Comparison of ENCODE assay signal across 13 cellular contexts in genomic region chr3:188901126-188901525, GRCh38.
DNase-seq lines count a peak whose midpoint lies in the region; ATAC-seq, FAIRE-seq and TF ChIP-seq lines count a peak whose summit lies in the region.
"Had no signal": no experiment of that assay in that cellular context is flagged by ENCODE, and none has a peak within 500 bp of the region (broad histone marks: within the 10 kb centered on the region; RNA-seq: fewer than 3 reads in every experiment).

No MANE protein-coding gene starts in this region.

- TF ChIP-seq POLR2A in right lobe of liver (IDR thresholded peaks at IDR 0.05): no peak
- TF ChIP-seq POLR2A in HepG2 (IDR thresholded peaks at IDR 0.05; ENCODE audit: insufficient read depth in 1 of 2, low read depth in 2 of 2, low read length in 2 of 2): no peak

- TF ChIP-seq RAD21 in HepG2 (CRISPR knock-in tag; IDR thresholded peaks at IDR 0.05): no peak

- H3K4me1 ChIP-seq in right lobe of liver: no peaks in the 10 kb centered on the region
- peaks cover 6% of the 10 kb centered on the region; the same call in 1 of the 2 replicates for H3K4me1 ChIP-seq in HepG2 (ENCODE audit: insufficient read depth, low read length)

- POLR2A ChIA-PET in HepG2 (lab: Yijun Ruan, JAX): no interaction called here

- H2AFZ ChIP-seq in HepG2 (ENCODE audit: low read length): no peak overlapping the region

- no peaks in the 10 kb centered on the region for H3K9me3 Mint-ChIP-seq in osteocyte (ENCODE audit: unreplicated experiment)
- H3K9me3 Mint-ChIP-seq: T-helper 1 cell treated with Interleukin-12 subunit alpha and Interleukin-12 subunit beta and Interleukin-4 antibody, amounts not matched to agents 30 μg/mL and 1 μg/mL, for 36 hours had no signal

- H3K27ac Mint-ChIP-seq in osteocyte (ENCODE audit: unreplicated experiment) (peak overlapping the region; percentile 87), T-helper 17 cell (no peak overlapping the region)
- H3K27ac Mint-ChIP-seq: T-helper 1 cell treated with Interleukin-12 subunit alpha and Interleukin-12 subunit beta and Interleukin-4 antibody, amounts not matched to agents 30 μg/mL and 1 μg/mL, for 36 hours had no signal

- H3K4me2 ChIP-seq in HepG2 (ENCODE audit: low read depth, low read length): no peak overlapping the region

- TF ChIP-seq EP300 in HepG2 (IDR thresholded peaks at IDR 0.05; ENCODE audit: low read depth in 2 of 2, low read length in 2 of 2): no peak
- TF ChIP-seq EP300 in HepG2 (CRISPR knock-in tag; IDR thresholded peaks at IDR 0.05; ENCODE audit: borderline replicate concordance): no peak

- H3K9me3 ChIP-seq in right lobe of liver: no peaks in the 10 kb centered on the region
- H3K9me3 ChIP-seq in HepG2 (ENCODE audit: low read length): no peaks in the 10 kb centered on the region
- no peaks in the 10 kb centered on the region for H3K9me3 ChIP-seq in T-helper 17 cell (ENCODE audit: control insufficient read depth, low read length, poor library complexity, severe bottlenecking)
- H3K9me3 ChIP-seq: ovary had no signal

- CTCF ChIA-PET in HepG2 (lab: Yijun Ruan, JAX; ENCODE audit: low intra/inter-chr PET ratio, low total read pairs): no interaction called here

- H3K79me2 ChIP-seq in HepG2 (ENCODE audit: insufficient read depth, low read length): no peaks in the 10 kb centered on the region

- H3K27ac ChIP-seq in right lobe of liver (no peak overlapping the region), HepG2 (ENCODE audit: extremely low read length, insufficient read depth, low read length) (no peak overlapping the region)
- H3K27ac ChIP-seq: ovary had no signal

- H3K4me1 Mint-ChIP-seq in osteocyte (ENCODE audit: unreplicated experiment): peaks cover 41% of the 10 kb centered on the region
- peaks cover 2% of the 10 kb centered on the region for H3K4me1 Mint-ChIP-seq in T-helper 17 cell

- no peak overlapping the region for H3K9ac ChIP-seq in HepG2 (ENCODE audit: insufficient read depth, low read depth, low read length)

- no peaks in the 10 kb centered on the region for H3K36me3 ChIP-seq in right lobe of liver
- no peaks in the 10 kb centered on the region for H3K36me3 ChIP-seq in HepG2 (replicated peaks in 1 of 2; ENCODE audit: control insufficient read depth in 1 of 2, insufficient read depth in 2 of 2, low read length in 2 of 2)
- H3K36me3 ChIP-seq: ovary had no signal

- intact Hi-C loops in right lobe of liver (cut with DNase I) (no loop called here), HepG2 (cut with micrococcal nuclease; ENCODE audit: unreplicated experiment) (no loop called here)

- WGBS in right lobe of liver (ENCODE audit: insufficient coverage, low coverage, low lambda C conversion rate, missing lambda C conversion rate): 64% methylated on average over 6 of the region's 6 CpGs
- WGBS in HepG2 (ENCODE audit: low lambda C conversion rate): 91% methylated on average over 6 of the region's 6 CpGs

- no peak for TF ChIP-seq CTCF in right lobe of liver (IDR thresholded peaks at IDR 0.05)
- no peak for TF ChIP-seq CTCF in HepG2 (CRISPR knock-in tag; IDR thresholded peaks at IDR 0.05)
- TF ChIP-seq CTCF in osteocyte (IDR thresholded peaks at IDR 0.05): no peak

- in situ Hi-C loops in HepG2 (cut with HindIII; ENCODE audit: extremely low pct_ligation_motif_present, low pct_unique_long_range_greater_than_20kb): no loop called here

- peaks cover 8% of the 10 kb centered on the region for H3K36me3 Mint-ChIP-seq in osteocyte (ENCODE audit: unreplicated experiment)
- H3K36me3 Mint-ChIP-seq in T-helper 17 cell (ENCODE audit: low read depth): peaks cover 3% of the 10 kb centered on the region

- no peak overlapping the region for H3K4me3 Mint-ChIP-seq in osteocyte (ENCODE audit: unreplicated experiment)
- H3K4me3 Mint-ChIP-seq in T-helper 17 cell: no peak overlapping the region
- H3K4me3 Mint-ChIP-seq: T-helper 1 cell treated with Interleukin-12 subunit alpha and Interleukin-12 subunit beta and Interleukin-4 antibody, amounts not matched to agents 30 μg/mL and 1 μg/mL, for 36 hours had no signal

- H3K27me3 Mint-ChIP-seq in osteocyte (ENCODE audit: unreplicated experiment): no peaks in the 10 kb centered on the region
- no peaks in the 10 kb centered on the region for H3K27me3 Mint-ChIP-seq in T-helper 17 cell

- H3K4me3 ChIP-seq in right lobe of liver: no peak overlapping the region
- H3K4me3 ChIP-seq in HepG2 (replicated peaks in 1 of 3; ENCODE audit: insufficient read depth in 1 of 3, low read depth in 2 of 3, low read length in 3 of 3): no peak overlapping the region
- H3K4me3 ChIP-seq: ovary had no signal

- no peak for FAIRE-seq in HepG2 (lab: Jason Lieb, UNC)
- FAIRE-seq: GM12892 had no signal

- no peaks in the 10 kb centered on the region for H4K20me1 ChIP-seq in HepG2 (ENCODE audit: insufficient read depth, low read length)

- ATAC-seq in right lobe of liver (peak; percentile 34 to 82 (median 59)), HepG2 (no peak), GM18868 (IDR thresholded peaks at IDR 0.05; ENCODE audit: unreplicated experiment) (no peak), T-helper 17 cell (no peak), GM18520 (IDR thresholded peaks at IDR 0.05; ENCODE audit: unreplicated experiment) (no peak), HG02852 (IDR thresholded peaks at IDR 0.05; ENCODE audit: unreplicated experiment) (no peak)

- no TSS peak for BruUV-seq in HepG2 (replicated peaks; lab: Mats Ljungman, UMichigan)

- H3K27me3 ChIP-seq in right lobe of liver (no peaks in the 10 kb centered on the region), HepG2 (ENCODE audit: control insufficient read depth in 1 of 2, insufficient read depth in 2 of 2, low read length in 2 of 2) (no peaks in the 10 kb centered on the region)
- H3K27me3 ChIP-seq: ovary had no signal

- no peak for DNase-seq in right lobe of liver
- no peak for DNase-seq in HepG2 (ENCODE audit: low spot score)
- DNase-seq in fibroblast of peridontal ligament (ENCODE audit: extremely low read depth): peak; percentile 45
- DNase-seq in osteocyte (ENCODE audit: extremely low spot score, unreplicated experiment): no peak
- DNase-seq in T-helper 17 cell: no peak
- DNase-seq: 8988T, NCI-H1105, ovary had no signal

TF ChIP-seq in HepG2, 621 proteins besides CTCF, POLR2A, EP300 and RAD21:
- no peak for TF ChIP-seq KLF12 (CRISPR knock-in tag; IDR thresholded peaks at IDR 0.05; ENCODE audit: borderline replicate concordance)
- TF ChIP-seq ZNF740 (CRISPR knock-in tag; IDR thresholded peaks at IDR 0.05): no peak

Comparison
In these comparisons a context has a peak if more than half of its experiments do, and no peak if none do; other contexts are left out.
1. ATAC-seq: peak in right lobe of liver (4 of 4); none in HepG2 (single experiment), GM18868 (single experiment), T-helper 17 cell (single experiment), GM18520 (single experiment) and HG02852 (single experiment).